ENCODE assay signal across 1 cellular context in genomic region chr12:108768591-108769500, GRCh38.
TF ChIP-seq lines count a peak whose summit lies in the region.

No MANE protein-coding gene starts in this region.

TF ChIP-seq in HepG2, 621 proteins besides CTCF, POLR2A, EP300 and RAD21 (continued from another document and continues in another):
- TF ChIP-seq CBX5 (CRISPR knock-in tag; IDR thresholded peaks at IDR 0.05; ENCODE audit: borderline replicate concordance) (no peak), RFX3 (CRISPR knock-in tag; IDR thresholded peaks at IDR 0.05) (no peak), ARNT (IDR thresholded peaks at IDR 0.05) (no peak), ZBED4 (CRISPR knock-in tag; IDR thresholded peaks at IDR 0.05; ENCODE audit: borderline replicate concordance) (no peak), AKNA (CRISPR knock-in tag; IDR thresholded peaks at IDR 0.05; ENCODE audit: borderline replicate concordance) (no peak), RXRA (CRISPR knock-in tag; IDR thresholded peaks at IDR 0.05) (peak; percentile 17; the same call in 1 of the 2 replicates), KIAA2018 (CRISPR knock-in tag; IDR thresholded peaks at IDR 0.05; ENCODE audit: borderline replicate concordance) (no peak), MAZ (IDR thresholded peaks at IDR 0.05; ENCODE audit: borderline replicate concordance, low read depth, low read length) (no peak), MAZ (CRISPR knock-in tag; IDR thresholded peaks at IDR 0.05; ENCODE audit: low read depth) (no peak), ZNF564 (CRISPR knock-in tag; IDR thresholded peaks at IDR 0.05) (no peak), HNRNPL (IDR thresholded peaks at IDR 0.05; ENCODE audit: low read depth, low read length) (peak; percentile 88), TAF15 (IDR thresholded peaks at IDR 0.05; ENCODE audit: low read depth, low read length, poor library complexity, severe bottlenecking) (no peak), RCOR2 (CRISPR knock-in tag; IDR thresholded peaks at IDR 0.05) (peak; percentile 48; the same call in 1 of the 2 replicates), ZNF12 (CRISPR knock-in tag; IDR thresholded peaks at IDR 0.05) (no peak), ZBTB42 (CRISPR knock-in tag; IDR thresholded peaks at IDR 0.05) (no peak), TARDBP (CRISPR knock-in tag; IDR thresholded peaks at IDR 0.05) (no peak), ZNF629 (CRISPR knock-in tag; conservative IDR thresholded peaks at IDR 0.05) (peak; percentile 98), ZNF446 (CRISPR knock-in tag; IDR thresholded peaks at IDR 0.05) (no peak), ZSCAN25 (CRISPR knock-in tag; IDR thresholded peaks at IDR 0.05) (no peak), SALL1 (CRISPR knock-in tag; IDR thresholded peaks at IDR 0.05) (0 out of 2 replicates have a peak, but pooled peaks have one; percentile 40), ZFX (CRISPR knock-in tag; IDR thresholded peaks at IDR 0.05; ENCODE audit: low read depth) (peak; percentile 50; the same call in 1 of the 2 replicates), ZFY (CRISPR knock-in tag; IDR thresholded peaks at IDR 0.05) (peak; percentile 40), ZNF180 (CRISPR knock-in tag; IDR thresholded peaks at IDR 0.05; ENCODE audit: borderline replicate concordance, low read depth) (no peak), KMT2B (CRISPR knock-in tag; IDR thresholded peaks at IDR 0.05) (0 out of 2 replicates have a peak, but pooled peaks have one; percentile 28), ZNF768 (CRISPR knock-in tag; IDR thresholded peaks at IDR 0.05) (peak; percentile 56; the same call in 1 of the 2 replicates), ZNF572 (CRISPR knock-in tag; IDR thresholded peaks at IDR 0.05) (no peak), BHLHE40 (IDR thresholded peaks at IDR 0.05; ENCODE audit: low read length) (no peak), PTBP1 (IDR thresholded peaks at IDR 0.05; ENCODE audit: low read depth, low read length, poor library complexity, severe bottlenecking) (no peak), ZNF558 (CRISPR knock-in tag; IDR thresholded peaks at IDR 0.05; ENCODE audit: borderline replicate concordance) (no peak), POLR2G (IDR thresholded peaks at IDR 0.05; ENCODE audit: low read depth, low read length) (no peak), ATAD3A (CRISPR knock-in tag; IDR thresholded peaks at IDR 0.05) (no peak)
- TF ChIP-seq, protein P1, sequence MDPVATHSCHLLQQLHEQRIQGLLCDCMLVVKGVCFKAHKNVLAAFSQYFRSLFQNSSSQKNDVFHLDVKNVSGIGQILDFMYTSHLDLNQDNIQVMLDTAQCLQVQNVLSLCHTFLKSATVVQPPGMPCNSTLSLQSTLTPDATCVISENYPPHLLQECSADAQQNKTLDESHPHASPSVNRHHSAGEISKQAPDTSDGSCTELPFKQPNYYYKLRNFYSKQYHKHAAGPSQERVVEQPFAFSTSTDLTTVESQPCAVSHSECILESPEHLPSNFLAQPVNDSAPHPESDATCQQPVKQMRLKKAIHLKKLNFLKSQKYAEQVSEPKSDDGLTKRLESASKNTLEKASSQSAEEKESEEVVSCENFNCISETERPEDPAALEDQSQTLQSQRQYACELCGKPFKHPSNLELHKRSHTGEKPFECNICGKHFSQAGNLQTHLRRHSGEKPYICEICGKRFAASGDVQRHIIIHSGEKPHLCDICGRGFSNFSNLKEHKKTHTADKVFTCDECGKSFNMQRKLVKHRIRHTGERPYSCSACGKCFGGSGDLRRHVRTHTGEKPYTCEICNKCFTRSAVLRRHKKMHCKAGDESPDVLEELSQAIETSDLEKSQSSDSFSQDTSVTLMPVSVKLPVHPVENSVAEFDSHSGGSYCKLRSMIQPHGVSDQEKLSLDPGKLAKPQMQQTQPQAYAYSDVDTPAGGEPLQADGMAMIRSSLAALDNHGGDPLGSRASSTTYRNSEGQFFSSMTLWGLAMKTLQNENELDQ (CRISPR knock-in tag; IDR thresholded peaks at IDR 0.05; ENCODE audit: borderline replicate concordance): no peak
- TF ChIP-seq, protein P2, sequence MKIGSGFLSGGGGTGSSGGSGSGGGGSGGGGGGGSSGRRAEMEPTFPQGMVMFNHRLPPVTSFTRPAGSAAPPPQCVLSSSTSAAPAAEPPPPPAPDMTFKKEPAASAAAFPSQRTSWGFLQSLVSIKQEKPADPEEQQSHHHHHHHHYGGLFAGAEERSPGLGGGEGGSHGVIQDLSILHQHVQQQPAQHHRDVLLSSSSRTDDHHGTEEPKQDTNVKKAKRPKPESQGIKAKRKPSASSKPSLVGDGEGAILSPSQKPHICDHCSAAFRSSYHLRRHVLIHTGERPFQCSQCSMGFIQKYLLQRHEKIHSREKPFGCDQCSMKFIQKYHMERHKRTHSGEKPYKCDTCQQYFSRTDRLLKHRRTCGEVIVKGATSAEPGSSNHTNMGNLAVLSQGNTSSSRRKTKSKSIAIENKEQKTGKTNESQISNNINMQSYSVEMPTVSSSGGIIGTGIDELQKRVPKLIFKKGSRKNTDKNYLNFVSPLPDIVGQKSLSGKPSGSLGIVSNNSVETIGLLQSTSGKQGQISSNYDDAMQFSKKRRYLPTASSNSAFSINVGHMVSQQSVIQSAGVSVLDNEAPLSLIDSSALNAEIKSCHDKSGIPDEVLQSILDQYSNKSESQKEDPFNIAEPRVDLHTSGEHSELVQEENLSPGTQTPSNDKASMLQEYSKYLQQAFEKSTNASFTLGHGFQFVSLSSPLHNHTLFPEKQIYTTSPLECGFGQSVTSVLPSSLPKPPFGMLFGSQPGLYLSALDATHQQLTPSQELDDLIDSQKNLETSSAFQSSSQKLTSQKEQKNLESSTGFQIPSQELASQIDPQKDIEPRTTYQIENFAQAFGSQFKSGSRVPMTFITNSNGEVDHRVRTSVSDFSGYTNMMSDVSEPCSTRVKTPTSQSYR (CRISPR knock-in tag; IDR thresholded peaks at IDR 0.05; ENCODE audit: borderline replicate concordance): peak; percentile 75
- TF ChIP-seq, protein P3, sequence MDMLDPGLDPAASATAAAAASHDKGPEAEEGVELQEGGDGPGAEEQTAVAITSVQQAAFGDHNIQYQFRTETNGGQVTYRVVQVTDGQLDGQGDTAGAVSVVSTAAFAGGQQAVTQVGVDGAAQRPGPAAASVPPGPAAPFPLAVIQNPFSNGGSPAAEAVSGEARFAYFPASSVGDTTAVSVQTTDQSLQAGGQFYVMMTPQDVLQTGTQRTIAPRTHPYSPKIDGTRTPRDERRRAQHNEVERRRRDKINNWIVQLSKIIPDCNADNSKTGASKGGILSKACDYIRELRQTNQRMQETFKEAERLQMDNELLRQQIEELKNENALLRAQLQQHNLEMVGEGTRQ (IDR thresholded peaks at IDR 0.05; ENCODE audit: low read depth, low read length): no peak
- TF ChIP-seq, protein P3 (CRISPR knock-in tag; IDR thresholded peaks at IDR 0.05; ENCODE audit: borderline replicate concordance): no peak
